1 cellular context compared by ENCODE assay signal in the genomic region with DNA sequence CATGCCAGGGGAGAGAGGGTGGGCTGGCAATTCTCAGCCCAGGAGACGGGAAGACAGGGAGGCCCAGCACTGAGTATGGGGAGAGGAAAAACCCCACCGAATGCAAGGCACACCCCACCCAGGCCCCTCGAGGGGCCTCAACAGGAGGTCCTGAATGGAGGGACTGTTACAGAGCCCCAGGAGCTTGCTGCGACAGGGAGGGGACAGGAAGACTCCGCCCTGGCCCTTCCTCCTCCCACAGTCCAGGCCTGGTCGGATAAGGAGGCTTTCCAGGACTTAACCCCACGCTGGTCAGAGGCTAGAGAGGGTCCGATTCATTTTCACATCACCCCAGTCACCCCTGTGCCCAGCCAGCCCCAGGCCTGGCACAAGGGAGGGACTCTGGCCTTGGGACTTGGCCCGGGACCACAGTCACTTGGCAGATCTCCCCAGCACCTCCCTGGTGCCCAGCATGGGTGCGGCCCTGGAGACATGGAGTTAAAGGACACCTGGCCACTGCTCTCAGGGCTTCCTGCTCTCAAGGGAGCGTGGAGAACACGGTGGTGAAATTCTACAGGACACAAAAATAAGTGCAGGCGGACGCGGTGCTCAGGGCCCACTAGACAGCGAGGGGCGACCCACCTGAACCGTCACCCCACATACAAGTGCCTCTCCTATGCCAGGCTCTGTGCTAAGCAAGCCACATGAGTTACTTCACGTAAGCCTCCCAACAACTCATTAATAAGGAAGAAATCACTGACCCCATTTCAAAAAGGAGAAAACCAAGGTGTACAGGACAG.
A peak's percentile ranks its signal among the peaks of the same experiment; 100 is the strongest.
TF ChIP-seq lines count a peak whose summit lies in the region.

No MANE protein-coding gene starts in this region.

TF ChIP-seq in HepG2, 621 proteins besides CTCF, POLR2A, EP300 and RAD21 (continued from another document and continues in another):
- TF ChIP-seq ATAD3A (CRISPR knock-in tag; IDR thresholded peaks at IDR 0.05) (no peak), RBM39 (IDR thresholded peaks at IDR 0.05; ENCODE audit: low read depth, low read length, poor library complexity, severe bottlenecking) (no peak), ZNF572 (CRISPR knock-in tag; IDR thresholded peaks at IDR 0.05) (0 out of 2 replicates have a peak, but pooled peaks have one; percentile 34), THAP11 (CRISPR knock-in tag; IDR thresholded peaks at IDR 0.05) (0 out of 2 replicates have a peak, but pooled peaks have one; percentile 24), XRCC5 (optimal IDR thresholded peaks at IDR 0.05; ENCODE audit: low read length) (peak; percentile 18), ZNF33A (CRISPR knock-in tag; IDR thresholded peaks at IDR 0.05; ENCODE audit: borderline replicate concordance) (no peak), PHF8 (CRISPR knock-in tag; IDR thresholded peaks at IDR 0.05) (no peak), ISL2 (CRISPR knock-in tag; IDR thresholded peaks at IDR 0.05) (0 out of 2 replicates have a peak, but pooled peaks have one; percentile 2), ZBTB7A (CRISPR knock-in tag; IDR thresholded peaks at IDR 0.05) (no peak), ZNF431 (CRISPR knock-in tag; IDR thresholded peaks at IDR 0.05; ENCODE audit: borderline replicate concordance, low read depth) (no peak), ZNF17 (CRISPR knock-in tag; IDR thresholded peaks at IDR 0.05) (no peak), TCF12 (IDR thresholded peaks at IDR 0.05) (no peak), TCF12 (CRISPR knock-in tag; IDR thresholded peaks at IDR 0.05) (no peak), ZNF549 (CRISPR knock-in tag; IDR thresholded peaks at IDR 0.05) (no peak), ZNF775 (CRISPR knock-in tag; IDR thresholded peaks at IDR 0.05; ENCODE audit: borderline replicate concordance) (no peak), ZNF20 (CRISPR knock-in tag; IDR thresholded peaks at IDR 0.05) (no peak), ZNF678 (CRISPR knock-in tag; IDR thresholded peaks at IDR 0.05) (no peak), ZNF75D (CRISPR knock-in tag; IDR thresholded peaks at IDR 0.05; ENCODE audit: borderline replicate concordance) (no peak)
- TF ChIP-seq, protein P1, sequence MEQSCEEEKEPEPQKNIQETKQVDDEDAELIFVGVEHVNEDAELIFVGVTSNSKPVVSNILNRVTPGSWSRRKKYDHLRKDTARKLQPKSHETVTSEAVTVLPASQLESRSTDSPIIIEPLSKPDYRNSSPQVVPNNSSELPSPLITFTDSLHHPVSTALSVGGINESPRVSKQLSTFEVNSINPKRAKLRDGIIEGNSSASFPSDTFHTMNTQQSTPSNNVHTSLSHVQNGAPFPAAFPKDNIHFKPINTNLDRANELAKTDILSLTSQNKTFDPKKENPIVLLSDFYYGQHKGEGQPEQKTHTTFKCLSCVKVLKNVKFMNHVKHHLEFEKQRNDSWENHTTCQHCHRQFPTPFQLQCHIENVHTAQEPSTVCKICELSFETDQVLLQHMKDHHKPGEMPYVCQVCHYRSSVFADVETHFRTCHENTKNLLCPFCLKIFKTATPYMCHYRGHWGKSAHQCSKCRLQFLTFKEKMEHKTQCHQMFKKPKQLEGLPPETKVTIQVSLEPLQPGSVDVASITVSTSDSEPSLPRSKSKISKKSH (CRISPR knock-in tag; IDR thresholded peaks at IDR 0.05; ENCODE audit: borderline replicate concordance) = peak; percentile 55; the same call in 1 of the 2 replicates
- TF ChIP-seq, protein P2, sequence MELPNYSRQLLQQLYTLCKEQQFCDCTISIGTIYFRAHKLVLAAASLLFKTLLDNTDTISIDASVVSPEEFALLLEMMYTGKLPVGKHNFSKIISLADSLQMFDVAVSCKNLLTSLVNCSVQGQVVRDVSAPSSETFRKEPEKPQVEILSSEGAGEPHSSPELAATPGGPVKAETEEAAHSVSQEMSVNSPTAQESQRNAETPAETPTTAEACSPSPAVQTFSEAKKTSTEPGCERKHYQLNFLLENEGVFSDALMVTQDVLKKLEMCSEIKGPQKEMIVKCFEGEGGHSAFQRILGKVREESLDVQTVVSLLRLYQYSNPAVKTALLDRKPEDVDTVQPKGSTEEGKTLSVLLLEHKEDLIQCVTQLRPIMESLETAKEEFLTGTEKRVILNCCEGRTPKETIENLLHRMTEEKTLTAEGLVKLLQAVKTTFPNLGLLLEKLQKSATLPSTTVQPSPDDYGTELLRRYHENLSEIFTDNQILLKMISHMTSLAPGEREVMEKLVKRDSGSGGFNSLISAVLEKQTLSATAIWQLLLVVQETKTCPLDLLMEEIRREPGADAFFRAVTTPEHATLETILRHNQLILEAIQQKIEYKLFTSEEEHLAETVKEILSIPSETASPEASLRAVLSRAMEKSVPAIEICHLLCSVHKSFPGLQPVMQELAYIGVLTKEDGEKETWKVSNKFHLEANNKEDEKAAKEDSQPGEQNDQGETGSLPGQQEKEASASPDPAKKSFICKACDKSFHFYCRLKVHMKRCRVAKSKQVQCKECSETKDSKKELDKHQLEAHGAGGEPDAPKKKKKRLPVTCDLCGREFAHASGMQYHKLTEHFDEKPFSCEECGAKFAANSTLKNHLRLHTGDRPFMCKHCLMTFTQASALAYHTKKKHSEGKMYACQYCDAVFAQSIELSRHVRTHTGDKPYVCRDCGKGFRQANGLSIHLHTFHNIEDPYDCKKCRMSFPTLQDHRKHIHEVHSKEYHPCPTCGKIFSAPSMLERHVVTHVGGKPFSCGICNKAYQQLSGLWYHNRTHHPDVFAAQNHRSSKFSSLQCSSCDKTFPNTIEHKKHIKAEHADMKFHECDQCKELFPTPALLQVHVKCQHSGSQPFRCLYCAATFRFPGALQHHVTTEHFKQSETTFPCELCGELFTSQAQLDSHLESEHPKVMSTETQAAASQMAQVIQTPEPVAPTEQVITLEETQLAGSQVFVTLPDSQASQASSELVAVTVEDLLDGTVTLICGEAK (IDR thresholded peaks at IDR 0.05) = no peak
- TF ChIP-seq, protein P2 (CRISPR knock-in tag; IDR thresholded peaks at IDR 0.05) = peak; percentile 15; the same call in 1 of the 2 replicates
- TF ChIP-seq, protein P3, sequence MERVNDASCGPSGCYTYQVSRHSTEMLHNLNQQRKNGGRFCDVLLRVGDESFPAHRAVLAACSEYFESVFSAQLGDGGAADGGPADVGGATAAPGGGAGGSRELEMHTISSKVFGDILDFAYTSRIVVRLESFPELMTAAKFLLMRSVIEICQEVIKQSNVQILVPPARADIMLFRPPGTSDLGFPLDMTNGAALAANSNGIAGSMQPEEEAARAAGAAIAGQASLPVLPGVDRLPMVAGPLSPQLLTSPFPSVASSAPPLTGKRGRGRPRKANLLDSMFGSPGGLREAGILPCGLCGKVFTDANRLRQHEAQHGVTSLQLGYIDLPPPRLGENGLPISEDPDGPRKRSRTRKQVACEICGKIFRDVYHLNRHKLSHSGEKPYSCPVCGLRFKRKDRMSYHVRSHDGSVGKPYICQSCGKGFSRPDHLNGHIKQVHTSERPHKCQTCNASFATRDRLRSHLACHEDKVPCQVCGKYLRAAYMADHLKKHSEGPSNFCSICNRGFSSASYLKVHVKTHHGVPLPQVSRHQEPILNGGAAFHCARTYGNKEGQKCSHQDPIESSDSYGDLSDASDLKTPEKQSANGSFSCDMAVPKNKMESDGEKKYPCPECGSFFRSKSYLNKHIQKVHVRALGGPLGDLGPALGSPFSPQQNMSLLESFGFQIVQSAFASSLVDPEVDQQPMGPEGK (CRISPR knock-in tag; IDR thresholded peaks at IDR 0.05) = peak; percentile 41; the same call in 1 of the 2 replicates
- TF ChIP-seq, protein P4, sequence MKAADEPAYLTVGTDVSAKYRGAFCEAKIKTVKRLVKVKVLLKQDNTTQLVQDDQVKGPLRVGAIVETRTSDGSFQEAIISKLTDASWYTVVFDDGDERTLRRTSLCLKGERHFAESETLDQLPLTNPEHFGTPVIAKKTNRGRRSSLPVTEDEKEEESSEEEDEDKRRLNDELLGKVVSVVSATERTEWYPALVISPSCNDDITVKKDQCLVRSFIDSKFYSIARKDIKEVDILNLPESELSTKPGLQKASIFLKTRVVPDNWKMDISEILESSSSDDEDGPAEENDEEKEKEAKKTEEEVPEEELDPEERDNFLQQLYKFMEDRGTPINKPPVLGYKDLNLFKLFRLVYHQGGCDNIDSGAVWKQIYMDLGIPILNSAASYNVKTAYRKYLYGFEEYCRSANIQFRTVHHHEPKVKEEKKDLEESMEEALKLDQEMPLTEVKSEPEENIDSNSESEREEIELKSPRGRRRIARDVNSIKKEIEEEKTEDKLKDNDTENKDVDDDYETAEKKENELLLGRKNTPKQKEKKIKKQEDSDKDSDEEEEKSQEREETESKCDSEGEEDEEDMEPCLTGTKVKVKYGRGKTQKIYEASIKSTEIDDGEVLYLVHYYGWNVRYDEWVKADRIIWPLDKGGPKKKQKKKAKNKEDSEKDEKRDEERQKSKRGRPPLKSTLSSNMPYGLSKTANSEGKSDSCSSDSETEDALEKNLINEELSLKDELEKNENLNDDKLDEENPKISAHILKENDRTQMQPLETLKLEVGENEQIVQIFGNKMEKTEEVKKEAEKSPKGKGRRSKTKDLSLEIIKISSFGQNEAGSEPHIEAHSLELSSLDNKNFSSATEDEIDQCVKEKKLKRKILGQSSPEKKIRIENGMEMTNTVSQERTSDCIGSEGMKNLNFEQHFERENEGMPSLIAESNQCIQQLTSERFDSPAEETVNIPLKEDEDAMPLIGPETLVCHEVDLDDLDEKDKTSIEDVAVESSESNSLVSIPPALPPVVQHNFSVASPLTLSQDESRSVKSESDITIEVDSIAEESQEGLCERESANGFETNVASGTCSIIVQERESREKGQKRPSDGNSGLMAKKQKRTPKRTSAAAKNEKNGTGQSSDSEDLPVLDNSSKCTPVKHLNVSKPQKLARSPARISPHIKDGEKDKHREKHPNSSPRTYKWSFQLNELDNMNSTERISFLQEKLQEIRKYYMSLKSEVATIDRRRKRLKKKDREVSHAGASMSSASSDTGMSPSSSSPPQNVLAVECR (CRISPR knock-in tag; IDR thresholded peaks at IDR 0.05; ENCODE audit: borderline replicate concordance) = no peak
- TF ChIP-seq, protein P5, sequence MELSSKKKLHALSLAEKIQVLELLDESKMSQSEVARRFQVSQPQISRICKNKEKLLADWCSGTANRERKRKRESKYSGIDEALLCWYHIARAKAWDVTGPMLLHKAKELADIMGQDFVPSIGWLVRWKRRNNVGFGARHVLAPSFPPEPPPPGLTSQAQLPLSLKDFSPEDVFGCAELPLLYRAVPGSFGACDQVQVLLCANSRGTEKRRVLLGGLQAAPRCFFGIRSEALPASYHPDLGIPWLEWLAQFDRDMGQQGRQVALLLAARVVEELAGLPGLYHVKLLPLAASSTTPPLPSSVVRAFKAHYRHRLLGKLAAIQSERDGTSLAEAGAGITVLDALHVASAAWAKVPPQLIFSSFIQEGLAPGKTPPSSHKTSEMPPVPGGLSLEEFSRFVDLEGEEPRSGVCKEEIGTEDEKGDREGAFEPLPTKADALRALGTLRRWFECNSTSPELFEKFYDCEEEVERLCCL (CRISPR knock-in tag; IDR thresholded peaks at IDR 0.05; ENCODE audit: borderline replicate concordance) = no peak
- TF ChIP-seq, protein P6, sequence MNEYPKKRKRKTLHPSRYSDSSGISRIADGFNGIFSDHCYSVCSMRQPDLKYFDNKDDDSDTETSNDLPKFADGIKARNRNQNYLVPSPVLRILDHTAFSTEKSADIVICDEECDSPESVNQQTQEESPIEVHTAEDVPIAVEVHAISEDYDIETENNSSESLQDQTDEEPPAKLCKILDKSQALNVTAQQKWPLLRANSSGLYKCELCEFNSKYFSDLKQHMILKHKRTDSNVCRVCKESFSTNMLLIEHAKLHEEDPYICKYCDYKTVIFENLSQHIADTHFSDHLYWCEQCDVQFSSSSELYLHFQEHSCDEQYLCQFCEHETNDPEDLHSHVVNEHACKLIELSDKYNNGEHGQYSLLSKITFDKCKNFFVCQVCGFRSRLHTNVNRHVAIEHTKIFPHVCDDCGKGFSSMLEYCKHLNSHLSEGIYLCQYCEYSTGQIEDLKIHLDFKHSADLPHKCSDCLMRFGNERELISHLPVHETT (CRISPR knock-in tag; conservative IDR thresholded peaks at IDR 0.05) = no peak
- TF ChIP-seq, protein P7, sequence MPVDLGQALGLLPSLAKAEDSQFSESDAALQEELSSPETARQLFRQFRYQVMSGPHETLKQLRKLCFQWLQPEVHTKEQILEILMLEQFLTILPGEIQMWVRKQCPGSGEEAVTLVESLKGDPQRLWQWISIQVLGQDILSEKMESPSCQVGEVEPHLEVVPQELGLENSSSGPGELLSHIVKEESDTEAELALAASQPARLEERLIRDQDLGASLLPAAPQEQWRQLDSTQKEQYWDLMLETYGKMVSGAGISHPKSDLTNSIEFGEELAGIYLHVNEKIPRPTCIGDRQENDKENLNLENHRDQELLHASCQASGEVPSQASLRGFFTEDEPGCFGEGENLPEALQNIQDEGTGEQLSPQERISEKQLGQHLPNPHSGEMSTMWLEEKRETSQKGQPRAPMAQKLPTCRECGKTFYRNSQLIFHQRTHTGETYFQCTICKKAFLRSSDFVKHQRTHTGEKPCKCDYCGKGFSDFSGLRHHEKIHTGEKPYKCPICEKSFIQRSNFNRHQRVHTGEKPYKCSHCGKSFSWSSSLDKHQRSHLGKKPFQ (CRISPR knock-in tag; IDR thresholded peaks at IDR 0.05; ENCODE audit: insufficient replicate concordance) = no peak
